Comparison of ENCODE assay signal across 22 cellular contexts in the genomic region with DNA sequence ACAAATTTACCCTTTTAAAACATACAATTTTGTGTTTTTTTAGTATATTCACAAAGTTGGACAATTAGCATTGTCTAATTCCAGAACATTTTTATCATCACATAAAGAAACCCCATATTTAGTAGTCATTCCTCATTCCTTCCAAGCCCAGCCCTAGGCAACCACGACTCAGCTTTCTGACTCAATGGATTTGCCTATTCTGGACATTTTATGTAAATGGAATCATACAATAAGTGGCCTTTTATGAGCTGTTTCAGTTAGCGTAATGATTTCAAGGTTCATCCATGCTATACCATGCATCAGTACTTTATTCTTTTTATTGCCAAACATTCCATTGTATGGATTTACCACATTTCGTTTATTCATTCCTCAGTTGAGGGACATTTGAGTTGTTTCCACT.
A peak's percentile ranks its signal among the peaks of the same experiment; 100 is the strongest.
DNase-seq lines count a peak whose midpoint lies in the region; ATAC-seq, FAIRE-seq and TF ChIP-seq lines count a peak whose summit lies in the region.
"Had no signal": no experiment of that assay in that cellular context is flagged by ENCODE, and none has a peak within 500 bp of the region (broad histone marks: within the 10 kb centered on the region; RNA-seq: fewer than 3 reads in every experiment).

No MANE protein-coding gene starts in this region.

- ATAC-seq in natural killer cell treated with Interleukin-12 subunit alpha and Interleukin-12 subunit beta and Interleukin-15 and Interleukin-18, amount 100 ng/mL, for 72 hours = no peak
- ATAC-seq: HCT116, K562 had no signal

- H3K9me3 Mint-ChIP-seq in natural killer cell treated with Interleukin-12 subunit alpha and Interleukin-12 subunit beta and Interleukin-15 and Interleukin-18, amount 100 ng/mL, for 72 hours = no peaks in the 10 kb centered on the region
- H3K9me3 Mint-ChIP-seq: T-helper 1 cell treated with Interleukin-12 subunit alpha and Interleukin-12 subunit beta and Interleukin-4 antibody, amounts not matched to agents 30 μg/mL and 1 μg/mL, for 36 hours had no signal

- TF ChIP-seq POLR2A in Peyer's patch (IDR thresholded peaks at IDR 0.05) = no peak

- no peak for TF ChIP-seq CTCF in bronchial epithelial cell (IDR thresholded peaks at IDR 0.05; ENCODE audit: insufficient read depth, low read length, severe bottlenecking)
- no peak for TF ChIP-seq CTCF in Peyer's patch (IDR thresholded peaks at IDR 0.05)

- no peak for FAIRE-seq in bronchial epithelial cell (lab: Jason Lieb, UNC)
- FAIRE-seq: A204.1, D721Med, H1, K562 had no signal

- no peak overlapping the region for H3K27ac Mint-ChIP-seq in natural killer cell treated with Interleukin-12 subunit alpha and Interleukin-12 subunit beta and Interleukin-15 and Interleukin-18, amount 100 ng/mL, for 72 hours
- H3K27ac Mint-ChIP-seq: T-helper 1 cell treated with Interleukin-12 subunit alpha and Interleukin-12 subunit beta and Interleukin-4 antibody, amounts not matched to agents 30 μg/mL and 1 μg/mL, for 36 hours had no signal

- no peaks in the 10 kb centered on the region for H3K36me3 Mint-ChIP-seq in natural killer cell treated with Interleukin-12 subunit alpha and Interleukin-12 subunit beta and Interleukin-15 and Interleukin-18, amount 100 ng/mL, for 72 hours

- no peak overlapping the region for H3K4me3 Mint-ChIP-seq in natural killer cell treated with Interleukin-12 subunit alpha and Interleukin-12 subunit beta and Interleukin-15 and Interleukin-18, amount 100 ng/mL, for 72 hours
- H3K4me3 Mint-ChIP-seq: T-helper 1 cell treated with Interleukin-12 subunit alpha and Interleukin-12 subunit beta and Interleukin-4 antibody, amounts not matched to agents 30 μg/mL and 1 μg/mL, for 36 hours had no signal

- no peaks in the 10 kb centered on the region for H3K27me3 ChIP-seq in bronchial epithelial cell (ENCODE audit: control insufficient read depth, insufficient read depth, low read length)
- no peaks in the 10 kb centered on the region for H3K27me3 ChIP-seq in Peyer's patch
- H3K27me3 ChIP-seq: BE2C had no signal

- peaks cover 11 to 18% of the 10 kb centered on the region in 2 donors for H3K27me3 Mint-ChIP-seq in natural killer cell treated with Interleukin-12 subunit alpha and Interleukin-12 subunit beta and Interleukin-15 and Interleukin-18, amount 100 ng/mL, for 72 hours

- no peaks in the 10 kb centered on the region for H3K9me3 ChIP-seq in Peyer's patch
- H3K9me3 ChIP-seq: BE2C had no signal

- no peaks in the 10 kb centered on the region for H3K4me1 Mint-ChIP-seq in natural killer cell treated with Interleukin-12 subunit alpha and Interleukin-12 subunit beta and Interleukin-15 and Interleukin-18, amount 100 ng/mL, for 72 hours (ENCODE audit: low read depth in 2 of 2)

- H3K36me3 ChIP-seq in bronchial epithelial cell (ENCODE audit: control insufficient read depth, insufficient read depth, low read length) = no peaks in the 10 kb centered on the region
- H3K36me3 ChIP-seq in Peyer's patch = no peaks in the 10 kb centered on the region
- H3K36me3 ChIP-seq: BE2C had no signal

- no peaks in the 10 kb centered on the region for H3K4me1 ChIP-seq in Peyer's patch
- H3K4me1 ChIP-seq: BE2C had no signal

- no peak overlapping the region for H3K27ac ChIP-seq in Peyer's patch

- DNase-seq in EH (ENCODE audit: low read depth) (peak; percentile 9), M059J (ENCODE audit: low read depth) (peak; percentile 6), bronchial epithelial cell (ENCODE audit: low read depth) (peak; percentile 66), foreskin melanocyte (peak; percentile 89), Peyer's patch (no peak), NCI-H1930 (lab: John Stamatoyannopoulos, UW) (no peak)
- no peak for DNase-seq in natural killer cell treated with Interleukin-12 subunit alpha and Interleukin-12 subunit beta and Interleukin-15 and Interleukin-18, amount 100 ng/mL, for 72 hours (ENCODE audit: low spot score)
- DNase-seq: BE2C, DMS53, NCI-H1092 treated with DMSO at 0.1 percent for 48 hours, NCI-H1436 treated with DMSO at 0.1 percent for 48 hours, NCI-H2029 treated with DMSO at 0.1 percent for 48 hours, NCI-H226, NCI-H524, NCI-H82, Right ventricle myocardium superior had no signal

- no peak overlapping the region for H3K4me3 ChIP-seq in bronchial epithelial cell (ENCODE audit: low read depth, low read length)
- H3K4me3 ChIP-seq in Peyer's patch = no peak overlapping the region
- H3K4me3 ChIP-seq: K562 had no signal

Comparison
In these comparisons a context has a peak if more than half of its experiments do, and no peak if none do; other contexts are left out.
1. DNase-seq: peak in EH (single experiment), M059J (single experiment), bronchial epithelial cell (single experiment) and foreskin melanocyte (single experiment); none in natural killer cell treated with Interleukin-12 subunit alpha and Interleukin-12 subunit beta and Interleukin-15 and Interleukin-18, amount 100 ng/mL, for 72 hours (single experiment), Peyer's patch (0 of 3) and NCI-H1930 (0 of 2).